ENCODE assay signal across 1 cellular context in the genomic region with DNA sequence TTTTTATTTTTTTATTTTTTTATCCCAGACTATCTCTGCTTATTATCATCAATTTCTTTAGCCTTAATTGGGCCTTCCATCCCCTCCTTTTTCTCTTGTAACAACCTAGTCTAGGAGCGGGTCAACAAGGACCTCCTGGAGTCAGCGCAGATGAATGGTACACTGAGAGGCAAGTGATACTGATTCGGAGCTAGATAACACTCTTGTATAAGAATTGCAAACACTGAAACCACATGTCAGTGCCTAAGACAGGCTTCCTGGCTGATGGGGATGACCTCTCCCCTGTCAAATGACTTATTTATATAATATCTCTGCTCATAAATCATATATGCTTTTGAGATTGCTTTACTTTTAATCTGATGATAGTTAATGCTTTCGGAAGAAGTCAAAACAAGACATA.
TF ChIP-seq lines count a peak whose summit lies in the region.

No MANE protein-coding gene starts in this region.

TF ChIP-seq in GM23338, 12 proteins besides CTCF, POLR2A, EP300 and RAD21 (continued from another document):
- TF ChIP-seq, protein P1, sequence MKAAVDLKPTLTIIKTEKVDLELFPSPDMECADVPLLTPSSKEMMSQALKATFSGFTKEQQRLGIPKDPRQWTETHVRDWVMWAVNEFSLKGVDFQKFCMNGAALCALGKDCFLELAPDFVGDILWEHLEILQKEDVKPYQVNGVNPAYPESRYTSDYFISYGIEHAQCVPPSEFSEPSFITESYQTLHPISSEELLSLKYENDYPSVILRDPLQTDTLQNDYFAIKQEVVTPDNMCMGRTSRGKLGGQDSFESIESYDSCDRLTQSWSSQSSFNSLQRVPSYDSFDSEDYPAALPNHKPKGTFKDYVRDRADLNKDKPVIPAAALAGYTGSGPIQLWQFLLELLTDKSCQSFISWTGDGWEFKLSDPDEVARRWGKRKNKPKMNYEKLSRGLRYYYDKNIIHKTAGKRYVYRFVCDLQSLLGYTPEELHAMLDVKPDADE (IDR thresholded peaks at IDR 0.05) = no peak
- TF ChIP-seq ZNF331 (CRISPR knock-in tag; IDR thresholded peaks at IDR 0.05; ENCODE audit: low read depth) = no peak
- TF ChIP-seq STAT1 (IDR thresholded peaks at IDR 0.05; ENCODE audit: unreplicated experiment) = no peak
- TF ChIP-seq POLR2AphosphoS5 (IDR thresholded peaks at IDR 0.05; ENCODE audit: low read depth) = no peak
- TF ChIP-seq EZH2phosphoT487 (IDR thresholded peaks at IDR 0.05; ENCODE audit: unreplicated experiment) = no peak
- TF ChIP-seq, protein P2, sequence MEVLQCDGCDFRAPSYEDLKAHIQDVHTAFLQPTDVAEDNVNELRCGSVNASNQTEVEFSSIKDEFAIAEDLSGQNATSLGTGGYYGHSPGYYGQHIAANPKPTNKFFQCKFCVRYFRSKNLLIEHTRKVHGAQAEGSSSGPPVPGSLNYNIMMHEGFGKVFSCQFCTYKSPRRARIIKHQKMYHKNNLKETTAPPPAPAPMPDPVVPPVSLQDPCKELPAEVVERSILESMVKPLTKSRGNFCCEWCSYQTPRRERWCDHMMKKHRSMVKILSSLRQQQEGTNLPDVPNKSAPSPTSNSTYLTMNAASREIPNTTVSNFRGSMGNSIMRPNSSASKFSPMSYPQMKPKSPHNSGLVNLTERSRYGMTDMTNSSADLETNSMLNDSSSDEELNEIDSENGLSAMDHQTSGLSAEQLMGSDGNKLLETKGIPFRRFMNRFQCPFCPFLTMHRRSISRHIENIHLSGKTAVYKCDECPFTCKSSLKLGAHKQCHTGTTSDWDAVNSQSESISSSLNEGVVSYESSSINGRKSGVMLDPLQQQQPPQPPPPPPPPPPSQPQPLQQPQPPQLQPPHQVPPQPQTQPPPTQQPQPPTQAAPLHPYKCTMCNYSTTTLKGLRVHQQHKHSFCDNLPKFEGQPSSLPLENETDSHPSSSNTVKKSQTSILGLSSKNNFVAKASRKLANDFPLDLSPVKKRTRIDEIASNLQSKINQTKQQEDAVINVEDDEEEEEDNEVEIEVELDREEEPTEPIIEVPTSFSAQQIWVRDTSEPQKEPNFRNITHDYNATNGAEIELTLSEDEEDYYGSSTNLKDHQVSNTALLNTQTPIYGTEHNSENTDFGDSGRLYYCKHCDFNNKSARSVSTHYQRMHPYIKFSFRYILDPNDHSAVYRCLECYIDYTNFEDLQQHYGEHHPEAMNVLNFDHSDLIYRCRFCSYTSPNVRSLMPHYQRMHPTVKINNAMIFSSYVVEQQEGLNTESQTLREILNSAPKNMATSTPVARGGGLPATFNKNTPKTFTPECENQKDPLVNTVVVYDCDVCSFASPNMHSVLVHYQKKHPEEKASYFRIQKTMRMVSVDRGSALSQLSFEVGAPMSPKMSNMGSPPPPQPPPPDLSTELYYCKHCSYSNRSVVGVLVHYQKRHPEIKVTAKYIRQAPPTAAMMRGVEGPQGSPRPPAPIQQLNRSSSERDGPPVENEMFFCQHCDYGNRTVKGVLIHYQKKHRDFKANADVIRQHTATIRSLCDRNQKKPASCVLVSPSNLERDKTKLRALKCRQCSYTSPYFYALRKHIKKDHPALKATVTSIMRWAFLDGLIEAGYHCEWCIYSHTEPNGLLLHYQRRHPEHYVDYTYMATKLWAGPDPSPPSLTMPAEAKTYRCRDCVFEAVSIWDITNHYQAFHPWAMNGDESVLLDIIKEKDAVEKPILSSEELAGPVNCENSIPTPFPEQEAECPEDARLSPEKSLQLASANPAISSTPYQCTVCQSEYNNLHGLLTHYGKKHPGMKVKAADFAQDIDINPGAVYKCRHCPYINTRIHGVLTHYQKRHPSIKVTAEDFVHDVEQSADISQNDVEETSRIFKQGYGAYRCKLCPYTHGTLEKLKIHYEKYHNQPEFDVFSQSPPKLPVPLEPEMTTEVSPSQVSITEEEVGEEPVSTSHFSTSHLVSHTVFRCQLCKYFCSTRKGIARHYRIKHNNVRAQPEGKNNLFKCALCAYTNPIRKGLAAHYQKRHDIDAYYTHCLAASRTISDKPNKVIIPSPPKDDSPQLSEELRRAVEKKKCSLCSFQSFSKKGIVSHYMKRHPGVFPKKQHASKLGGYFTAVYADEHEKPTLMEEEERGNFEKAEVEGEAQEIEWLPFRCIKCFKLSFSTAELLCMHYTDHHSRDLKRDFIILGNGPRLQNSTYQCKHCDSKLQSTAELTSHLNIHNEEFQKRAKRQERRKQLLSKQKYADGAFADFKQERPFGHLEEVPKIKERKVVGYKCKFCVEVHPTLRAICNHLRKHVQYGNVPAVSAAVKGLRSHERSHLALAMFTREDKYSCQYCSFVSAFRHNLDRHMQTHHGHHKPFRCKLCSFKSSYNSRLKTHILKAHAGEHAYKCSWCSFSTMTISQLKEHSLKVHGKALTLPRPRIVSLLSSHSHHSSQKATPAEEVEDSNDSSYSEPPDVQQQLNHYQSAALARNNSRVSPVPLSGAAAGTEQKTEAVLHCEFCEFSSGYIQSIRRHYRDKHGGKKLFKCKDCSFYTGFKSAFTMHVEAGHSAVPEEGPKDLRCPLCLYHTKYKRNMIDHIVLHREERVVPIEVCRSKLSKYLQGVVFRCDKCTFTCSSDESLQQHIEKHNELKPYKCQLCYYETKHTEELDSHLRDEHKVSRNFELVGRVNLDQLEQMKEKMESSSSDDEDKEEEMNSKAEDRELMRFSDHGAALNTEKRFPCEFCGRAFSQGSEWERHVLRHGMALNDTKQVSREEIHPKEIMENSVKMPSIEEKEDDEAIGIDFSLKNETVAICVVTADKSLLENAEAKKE (CRISPR knock-in tag; IDR thresholded peaks at IDR 0.05) = no peak
